8 cellular contexts compared by ENCODE assay signal in the genomic region with DNA sequence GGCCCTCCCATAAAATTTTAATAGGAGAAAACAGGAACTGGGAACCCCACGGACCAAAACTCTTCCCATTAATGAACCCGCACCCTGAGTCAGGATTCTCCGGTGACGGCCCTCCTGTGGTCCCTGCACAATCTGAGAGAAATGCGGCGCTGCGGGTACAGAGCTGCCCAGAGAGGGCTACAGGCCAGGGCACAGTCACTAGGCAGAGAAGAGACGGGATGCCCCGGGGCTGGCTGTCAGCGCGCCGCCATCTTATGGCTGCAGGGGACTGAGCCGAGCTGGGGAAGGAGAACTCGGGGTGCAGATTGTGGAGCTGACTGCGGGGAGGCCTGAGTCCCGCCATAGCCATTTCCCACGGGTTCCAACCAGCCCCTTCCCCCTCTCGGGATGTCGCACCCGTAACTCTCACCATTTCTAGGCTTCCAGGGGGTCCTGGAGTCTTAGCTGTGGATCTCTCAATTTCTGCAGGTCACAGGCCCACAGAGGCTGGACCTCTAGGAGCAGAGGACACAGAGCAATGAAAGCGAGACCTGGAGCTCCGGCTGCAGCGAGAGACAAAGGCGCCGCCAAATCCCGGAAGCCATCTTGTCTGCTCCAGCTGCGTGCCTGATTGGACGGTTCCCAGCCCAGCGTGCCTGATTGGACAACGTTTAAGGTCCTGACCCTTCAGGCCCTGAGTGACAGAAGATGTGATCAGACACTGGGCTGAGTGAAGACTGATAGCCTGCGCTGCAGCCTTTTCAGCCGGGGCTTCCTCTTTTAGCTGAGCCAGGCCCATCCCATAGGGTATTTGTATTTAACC. TPM values are rescaled to one million over a fixed set of nuclear protein-coding genes. Genes with fewer than 3 reads are reported as not detected.
A peak's percentile ranks its signal among the peaks of the same experiment; 100 is the strongest.
DNase-seq lines count a peak whose midpoint lies in the region; ATAC-seq and TF ChIP-seq lines count a peak whose summit lies in the region.

Gene ZNF675, minus strand, starts transcription at position 591 of the 802 bp plus-strand sequence. Its CDS starts 179 bp downstream, at position 412.

- H3K36me3 ChIP-seq in IMR-90 (ENCODE audit: control insufficient read depth, insufficient read depth, low read length) (peaks cover 2% of the 10 kb centered on the region), esophagus muscularis mucosa (peaks cover 0 to 6% (median 0%) of the 10 kb centered on the region in 4 donors)

- no CpG with 5 or more reads among the region's 32 CpGs for WGBS in IMR-90 (ENCODE audit: extremely low coverage in 2 of 2, insufficient read length in 1 of 2), 2 experiments
- WGBS in esophagus muscularis mucosa: 0% methylated on average over 14 of the region's 32 CpGs

- H2AK5ac ChIP-seq in IMR-90 (ENCODE audit: low read depth, low read length): no peak within 1 kb of the TSS

- H4K8ac ChIP-seq in IMR-90 (ENCODE audit: low read depth in 2 of 2, low read length in 2 of 2): peak within 1 kb of the TSS; percentile 71 to 75; a peak in 2 of 4 replicates

- DNase-seq in DMS114 treated with DMSO at 0.1 percent for 48 hours (lab: John Stamatoyannopoulos, UW; ENCODE audit: unreplicated experiment) (peak; percentile 91), IMR-90 (peak; percentile 89), esophagus muscularis mucosa (ENCODE audit: extremely low spot score) (peak; percentile 98), myocyte (ENCODE audit: low read depth) (peak; percentile 97)
- peak; percentile 78 for DNase-seq in activated T-cell treated with anti-CD3 and anti-CD28 coated beads, Interleukin-2, amount 50 U/mL, for 4 hours
- DNase-seq in stimulated activated CD8-positive, alpha-beta memory T cell treated with anti-CD3 and anti-CD28 coated beads, Interleukin-7, amount 100 ng/mL, for 48 hours (ENCODE audit: extremely low read depth in 1 of 2, low read depth in 1 of 2): peak; percentile 72 to 84

- peak within 1 kb of the TSS; percentile 63 for H3K4ac ChIP-seq in IMR-90 (ENCODE audit: low read depth, low read length)

- no peaks in the 10 kb centered on the region for H3K9me3 Mint-ChIP-seq in activated T-cell treated with anti-CD3 and anti-CD28 coated beads, Interleukin-2, amount 50 U/mL, for 4 hours

- intact Hi-C loops in IMR-90 (cut with micrococcal nuclease): loop anchor here (2.0 to 10.0 kb wide), 2 partner anchors 72 to 612 kb away; partner anchors contain the start of gene ZNF681
- intact Hi-C loops in esophagus muscularis mucosa (cut with DNase I): no loop called here

- peak within 1 kb of the TSS; percentile 74 for H3K27ac ChIP-seq in IMR-90 (ENCODE audit: insufficient read depth, low read length)
- H3K27ac ChIP-seq in esophagus muscularis mucosa (replicated peaks in 1 of 4): peak within 1 kb of the TSS; percentile 79 to 87 (median 85)

- H3K4me1 ChIP-seq in IMR-90 (ENCODE audit: control insufficient read depth, insufficient read depth, low read length) (no peaks in the 10 kb centered on the region), esophagus muscularis mucosa (peaks cover 6 to 19% (median 15%) of the 10 kb centered on the region in 4 donors)

- no peak within 1 kb of the TSS for H2BK120ac ChIP-seq in IMR-90 (ENCODE audit: low read depth, low read length)

- no peak within 1 kb of the TSS for H3K18ac ChIP-seq in IMR-90 (ENCODE audit: low read depth, low read length)

- H3K4me3 ChIP-seq in IMR-90 (ENCODE audit: insufficient read depth, low read depth, low read length) (peak within 1 kb of the TSS; percentile 88), esophagus muscularis mucosa (peak within 1 kb of the TSS; percentile 75 to 91 (median 82))

- in situ Hi-C loops in IMR-90 (cut with MboI; ENCODE audit: low sequenced_read_pairs): no loop called here

- H3K27me3 Mint-ChIP-seq in activated T-cell treated with anti-CD3 and anti-CD28 coated beads, Interleukin-2, amount 50 U/mL, for 4 hours (ENCODE audit: low read depth): no peaks in the 10 kb centered on the region

- peak within 1 kb of the TSS; percentile 63 for H2AK9ac ChIP-seq in IMR-90 (replicated peaks; ENCODE audit: low read depth, low read length, poor library complexity)

- H3K23ac ChIP-seq in IMR-90 (ENCODE audit: low read depth, low read length): peak within 1 kb of the TSS; percentile 65; the same call in 1 of the 2 replicates

- peak within 1 kb of the TSS; percentile 75 for H3K9ac ChIP-seq in IMR-90 (ENCODE audit: low read depth, low read length)

- no peaks in the 10 kb centered on the region for H4K20me1 ChIP-seq in IMR-90 (ENCODE audit: insufficient read depth, low read length)

- H3K14ac ChIP-seq in IMR-90 (replicated peaks; ENCODE audit: low read depth, low read length): peak within 1 kb of the TSS; percentile 34; the same call in 1 of the 2 replicates

- peak within 1 kb of the TSS; percentile 81 for H3K4me2 ChIP-seq in IMR-90 (ENCODE audit: low read depth, low read length)

- CTCF ChIA-PET in IMR-90 (lab: Yijun Ruan, JAX): interaction anchor here (0.6 kb wide), 1 partner anchor 237 kb away, joined by 3 read pairs; no protein-coding TSS in a partner anchor

- TF ChIP-seq RAD21 in IMR-90 (IDR thresholded peaks at IDR 0.05; ENCODE audit: low read length): no peak

- no peak within 1 kb of the TSS for H4K5ac ChIP-seq in IMR-90 (ENCODE audit: low read depth, low read length)

- TF ChIP-seq POLR2A in IMR-90 (IDR thresholded peaks at IDR 0.05; ENCODE audit: low read depth, low read length) (peak; percentile 52; the same call in 1 of the 2 replicates), esophagus muscularis mucosa (IDR thresholded peaks at IDR 0.05; ENCODE audit: low read depth) (no peak)

- H2AFZ ChIP-seq in IMR-90 (replicated peaks; ENCODE audit: low read length, poor library complexity): peak within 1 kb of the TSS; percentile 90

- ATAC-seq in GM21528 (IDR thresholded peaks at IDR 0.05; ENCODE audit: low FRiP score, unreplicated experiment) (peak; percentile 93), IMR-90 (ENCODE audit: low read depth) (peak; percentile 96)
- ATAC-seq in activated T-cell treated with anti-CD3 and anti-CD28 coated beads, Interleukin-2, amount 50 U/mL, for 4 hours: peak; percentile 97

- TF ChIP-seq EP300 in esophagus muscularis mucosa (IDR thresholded peaks at IDR 0.05): no peak

- H2BK5ac ChIP-seq in IMR-90 (ENCODE audit: low read depth, low read length, poor library complexity, severe bottlenecking): peak within 1 kb of the TSS; percentile 21

- peaks cover 0 to 4% of the 10 kb centered on the region in 2 experiments; a peak in 3 of 4 replicates for H3K79me1 ChIP-seq in IMR-90 (ENCODE audit: low read depth in 1 of 2, low read length in 2 of 2)

- H3K36me3 Mint-ChIP-seq in activated T-cell treated with anti-CD3 and anti-CD28 coated beads, Interleukin-2, amount 50 U/mL, for 4 hours (ENCODE audit: insufficient read depth): peaks cover 12% of the 10 kb centered on the region

- H3K9me3 ChIP-seq in IMR-90 (ENCODE audit: control insufficient read depth, insufficient read depth, low read length): no peaks in the 10 kb centered on the region
- no peaks in the 10 kb centered on the region for H3K9me3 ChIP-seq in esophagus muscularis mucosa

- peak within 1 kb of the TSS; percentile 63 for H3K56ac ChIP-seq in IMR-90 (ENCODE audit: extremely low read depth, insufficient read depth, low read length)

- peak within 1 kb of the TSS; percentile 99 for H3K4me3 Mint-ChIP-seq in activated T-cell treated with anti-CD3 and anti-CD28 coated beads, Interleukin-2, amount 50 U/mL, for 4 hours

- no peak within 1 kb of the TSS for H2BK15ac ChIP-seq in IMR-90 (ENCODE audit: low read depth, low read length)

- TF ChIP-seq CTCF in IMR-90 (conservative IDR thresholded peaks at IDR 0.05; ENCODE audit: low read depth, low read length) (0 out of 2 replicates have a peak, but pooled peaks have one; percentile 1), esophagus muscularis mucosa (IDR thresholded peaks at IDR 0.05) (no peak)

- no TSS peak for BruUV-seq in IMR-90 (replicated peaks; lab: Mats Ljungman, UMichigan)

- H3K9me1 ChIP-seq in IMR-90 (ENCODE audit: insufficient read depth, low read length): no peaks in the 10 kb centered on the region

- dilution Hi-C loops in IMR-90 (cut with HindIII; ENCODE audit: low sequenced_read_pairs, unreplicated experiment): no loop called here

- H2BK20ac ChIP-seq in IMR-90 (ENCODE audit: low read depth, low read length): no peak within 1 kb of the TSS

- no peak within 1 kb of the TSS for H4K91ac ChIP-seq in IMR-90 (ENCODE audit: insufficient read depth, low read depth, low read length)

- POLR2A ChIA-PET in IMR-90 (lab: Charles Lee; ENCODE audit: unreplicated experiment): no interaction called here

- peaks cover 47% of the 10 kb centered on the region for H3K4me1 Mint-ChIP-seq in activated T-cell treated with anti-CD3 and anti-CD28 coated beads, Interleukin-2, amount 50 U/mL, for 4 hours (ENCODE audit: low read depth)

- H3K27me3 ChIP-seq in IMR-90 (ENCODE audit: control insufficient read depth, insufficient read depth, low read length) (no peaks in the 10 kb centered on the region), esophagus muscularis mucosa (no peaks in the 10 kb centered on the region)

TF ChIP-seq in IMR-90, 13 proteins besides CTCF, POLR2A, EP300 and RAD21:
- TF ChIP-seq FOS (IDR thresholded peaks at IDR 0.05; ENCODE audit: low read depth, low read length): no peak
- TF ChIP-seq CHD1 (IDR thresholded peaks at IDR 0.05; ENCODE audit: low read depth, low read length): no peak
- no peak for TF ChIP-seq MAFK (IDR thresholded peaks at IDR 0.05; ENCODE audit: low read depth, low read length)
- peak; percentile 18; the same call in 1 of the 2 replicates for TF ChIP-seq MXI1 (IDR thresholded peaks at IDR 0.05; ENCODE audit: borderline replicate concordance, low read depth, low read length)

TF ChIP-seq in PFSK-1, 5 proteins besides CTCF, POLR2A, EP300 and RAD21 (continues in another document):
- TF ChIP-seq FOXP2 (optimal IDR thresholded peaks at IDR 0.05; ENCODE audit: borderline replicate concordance, extremely low read depth, extremely low read length, insufficient read depth) (no peak), SIN3A (IDR thresholded peaks at IDR 0.05; ENCODE audit: borderline replicate concordance, insufficient read depth, low read length) (no peak), POLR2AphosphoS5 (IDR thresholded peaks at IDR 0.05; ENCODE audit: low read depth, low read length) (peak; percentile 70)

RNA-seq across cellular contexts. Expression of gene ZNF675, which starts in this region (rescaled TPM):
- total RNA-seq in IMR-90 (2012; rRNA removed) (8.6 and 11.1 TPM in 2 replicates), esophagus muscularis mucosa (1 to 10 TPM; 3.6 to 7.1 (median 3.8) TPM), myocyte (13.2 and 16.6 TPM in 2 replicates)
- 2.0 and 2.5 TPM in 2 replicates for polyA plus RNA-seq in IMR-90 (2012; rRNA removed)
- polyA plus RNA-seq in IMR-90 (2012; cell fraction: cytosol; rRNA removed): 1.3 and 2.9 TPM in 2 replicates
- 2.3 and 3.2 TPM in 2 replicates for polyA plus RNA-seq in IMR-90 (2012; cell fraction: nucleus; rRNA removed; ENCODE audit: low replicate concordance)
- 0.69 TPM for polyA plus RNA-seq in PFSK-1 (2012; ENCODE audit: insufficient read length, low read depth)
- total RNA-seq in activated T-cell treated with anti-CD3 and anti-CD28 coated beads, Interleukin-2, amount 50 U/mL, for 4 hours: 10 to 100 TPM; 11.1 to 14.3 (median 13.6) TPM
- polyA plus RNA-seq in myocyte (2012): 4.7 TPM

Comparison
In these comparisons a context has a peak if more than half of its experiments do, and no peak if none do; other contexts are left out.
1. Peak in every context shown above with its lines: DNase-seq, ATAC-seq, H3K4me3 ChIP-seq and H3K27ac ChIP-seq.